Comparison of ENCODE assay signal across 1 cellular context in the genomic region with DNA sequence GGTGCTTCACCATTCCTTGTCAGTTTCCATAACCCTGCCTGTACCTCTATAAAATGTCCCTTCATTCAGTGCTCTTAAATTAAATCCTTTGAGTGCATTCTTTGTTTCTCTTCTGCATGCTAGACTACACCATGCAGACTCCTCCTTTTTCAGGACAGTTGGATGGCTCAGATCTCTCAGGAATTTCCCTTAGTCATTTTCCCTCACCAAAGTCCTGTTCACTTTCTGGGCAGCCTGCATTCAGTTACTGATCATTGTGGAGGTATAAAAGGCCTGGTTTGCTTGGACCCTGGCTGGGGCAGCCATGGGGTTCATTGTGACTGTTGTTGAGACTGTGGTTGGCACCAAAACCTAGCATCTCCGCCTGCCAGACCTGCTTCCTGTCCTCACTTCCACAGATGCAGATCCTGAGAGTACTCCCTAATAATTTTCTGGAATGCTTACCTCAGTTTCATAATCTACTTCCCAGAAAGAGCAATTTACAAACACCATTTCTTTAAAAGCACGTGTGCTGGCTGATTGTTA.
TF ChIP-seq lines count a peak whose summit lies in the region.

No MANE protein-coding gene starts in this region.

TF ChIP-seq in H1, 55 proteins besides CTCF, POLR2A, EP300 and RAD21:
- TF ChIP-seq CTBP2 (IDR thresholded peaks at IDR 0.05; ENCODE audit: borderline replicate concordance, insufficient read depth, insufficient read length, low read length) (no peak), BACH1 (IDR thresholded peaks at IDR 0.05; ENCODE audit: low read length) (no peak), TBP (IDR thresholded peaks at IDR 0.05; ENCODE audit: low read depth, low read length) (no peak), RFX5 (IDR thresholded peaks at IDR 0.05; ENCODE audit: borderline replicate concordance, low read depth, low read length) (no peak), GABPA (IDR thresholded peaks at IDR 0.05; ENCODE audit: borderline replicate concordance, insufficient read depth, low read length) (no peak), CBX5 (IDR thresholded peaks at IDR 0.05; ENCODE audit: low read depth, low read length) (no peak), KDM4A (IDR thresholded peaks at IDR 0.05; ENCODE audit: low read depth, low read length, severe bottlenecking) (no peak), CBX8 (IDR thresholded peaks at IDR 0.05; ENCODE audit: borderline replicate concordance, low read depth, low read length) (no peak), SP4 (IDR thresholded peaks at IDR 0.05; ENCODE audit: low read length) (no peak), ZNF274 (IDR thresholded peaks at IDR 0.05; ENCODE audit: borderline replicate concordance, extremely low read depth, low read length) (no peak), SP1 (IDR thresholded peaks at IDR 0.05; ENCODE audit: low read depth, low read length) (no peak)
- TF ChIP-seq, protein P1, sequence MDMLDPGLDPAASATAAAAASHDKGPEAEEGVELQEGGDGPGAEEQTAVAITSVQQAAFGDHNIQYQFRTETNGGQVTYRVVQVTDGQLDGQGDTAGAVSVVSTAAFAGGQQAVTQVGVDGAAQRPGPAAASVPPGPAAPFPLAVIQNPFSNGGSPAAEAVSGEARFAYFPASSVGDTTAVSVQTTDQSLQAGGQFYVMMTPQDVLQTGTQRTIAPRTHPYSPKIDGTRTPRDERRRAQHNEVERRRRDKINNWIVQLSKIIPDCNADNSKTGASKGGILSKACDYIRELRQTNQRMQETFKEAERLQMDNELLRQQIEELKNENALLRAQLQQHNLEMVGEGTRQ (IDR thresholded peaks at IDR 0.05; ENCODE audit: low read length), result no peak
- TF ChIP-seq, protein P2, sequence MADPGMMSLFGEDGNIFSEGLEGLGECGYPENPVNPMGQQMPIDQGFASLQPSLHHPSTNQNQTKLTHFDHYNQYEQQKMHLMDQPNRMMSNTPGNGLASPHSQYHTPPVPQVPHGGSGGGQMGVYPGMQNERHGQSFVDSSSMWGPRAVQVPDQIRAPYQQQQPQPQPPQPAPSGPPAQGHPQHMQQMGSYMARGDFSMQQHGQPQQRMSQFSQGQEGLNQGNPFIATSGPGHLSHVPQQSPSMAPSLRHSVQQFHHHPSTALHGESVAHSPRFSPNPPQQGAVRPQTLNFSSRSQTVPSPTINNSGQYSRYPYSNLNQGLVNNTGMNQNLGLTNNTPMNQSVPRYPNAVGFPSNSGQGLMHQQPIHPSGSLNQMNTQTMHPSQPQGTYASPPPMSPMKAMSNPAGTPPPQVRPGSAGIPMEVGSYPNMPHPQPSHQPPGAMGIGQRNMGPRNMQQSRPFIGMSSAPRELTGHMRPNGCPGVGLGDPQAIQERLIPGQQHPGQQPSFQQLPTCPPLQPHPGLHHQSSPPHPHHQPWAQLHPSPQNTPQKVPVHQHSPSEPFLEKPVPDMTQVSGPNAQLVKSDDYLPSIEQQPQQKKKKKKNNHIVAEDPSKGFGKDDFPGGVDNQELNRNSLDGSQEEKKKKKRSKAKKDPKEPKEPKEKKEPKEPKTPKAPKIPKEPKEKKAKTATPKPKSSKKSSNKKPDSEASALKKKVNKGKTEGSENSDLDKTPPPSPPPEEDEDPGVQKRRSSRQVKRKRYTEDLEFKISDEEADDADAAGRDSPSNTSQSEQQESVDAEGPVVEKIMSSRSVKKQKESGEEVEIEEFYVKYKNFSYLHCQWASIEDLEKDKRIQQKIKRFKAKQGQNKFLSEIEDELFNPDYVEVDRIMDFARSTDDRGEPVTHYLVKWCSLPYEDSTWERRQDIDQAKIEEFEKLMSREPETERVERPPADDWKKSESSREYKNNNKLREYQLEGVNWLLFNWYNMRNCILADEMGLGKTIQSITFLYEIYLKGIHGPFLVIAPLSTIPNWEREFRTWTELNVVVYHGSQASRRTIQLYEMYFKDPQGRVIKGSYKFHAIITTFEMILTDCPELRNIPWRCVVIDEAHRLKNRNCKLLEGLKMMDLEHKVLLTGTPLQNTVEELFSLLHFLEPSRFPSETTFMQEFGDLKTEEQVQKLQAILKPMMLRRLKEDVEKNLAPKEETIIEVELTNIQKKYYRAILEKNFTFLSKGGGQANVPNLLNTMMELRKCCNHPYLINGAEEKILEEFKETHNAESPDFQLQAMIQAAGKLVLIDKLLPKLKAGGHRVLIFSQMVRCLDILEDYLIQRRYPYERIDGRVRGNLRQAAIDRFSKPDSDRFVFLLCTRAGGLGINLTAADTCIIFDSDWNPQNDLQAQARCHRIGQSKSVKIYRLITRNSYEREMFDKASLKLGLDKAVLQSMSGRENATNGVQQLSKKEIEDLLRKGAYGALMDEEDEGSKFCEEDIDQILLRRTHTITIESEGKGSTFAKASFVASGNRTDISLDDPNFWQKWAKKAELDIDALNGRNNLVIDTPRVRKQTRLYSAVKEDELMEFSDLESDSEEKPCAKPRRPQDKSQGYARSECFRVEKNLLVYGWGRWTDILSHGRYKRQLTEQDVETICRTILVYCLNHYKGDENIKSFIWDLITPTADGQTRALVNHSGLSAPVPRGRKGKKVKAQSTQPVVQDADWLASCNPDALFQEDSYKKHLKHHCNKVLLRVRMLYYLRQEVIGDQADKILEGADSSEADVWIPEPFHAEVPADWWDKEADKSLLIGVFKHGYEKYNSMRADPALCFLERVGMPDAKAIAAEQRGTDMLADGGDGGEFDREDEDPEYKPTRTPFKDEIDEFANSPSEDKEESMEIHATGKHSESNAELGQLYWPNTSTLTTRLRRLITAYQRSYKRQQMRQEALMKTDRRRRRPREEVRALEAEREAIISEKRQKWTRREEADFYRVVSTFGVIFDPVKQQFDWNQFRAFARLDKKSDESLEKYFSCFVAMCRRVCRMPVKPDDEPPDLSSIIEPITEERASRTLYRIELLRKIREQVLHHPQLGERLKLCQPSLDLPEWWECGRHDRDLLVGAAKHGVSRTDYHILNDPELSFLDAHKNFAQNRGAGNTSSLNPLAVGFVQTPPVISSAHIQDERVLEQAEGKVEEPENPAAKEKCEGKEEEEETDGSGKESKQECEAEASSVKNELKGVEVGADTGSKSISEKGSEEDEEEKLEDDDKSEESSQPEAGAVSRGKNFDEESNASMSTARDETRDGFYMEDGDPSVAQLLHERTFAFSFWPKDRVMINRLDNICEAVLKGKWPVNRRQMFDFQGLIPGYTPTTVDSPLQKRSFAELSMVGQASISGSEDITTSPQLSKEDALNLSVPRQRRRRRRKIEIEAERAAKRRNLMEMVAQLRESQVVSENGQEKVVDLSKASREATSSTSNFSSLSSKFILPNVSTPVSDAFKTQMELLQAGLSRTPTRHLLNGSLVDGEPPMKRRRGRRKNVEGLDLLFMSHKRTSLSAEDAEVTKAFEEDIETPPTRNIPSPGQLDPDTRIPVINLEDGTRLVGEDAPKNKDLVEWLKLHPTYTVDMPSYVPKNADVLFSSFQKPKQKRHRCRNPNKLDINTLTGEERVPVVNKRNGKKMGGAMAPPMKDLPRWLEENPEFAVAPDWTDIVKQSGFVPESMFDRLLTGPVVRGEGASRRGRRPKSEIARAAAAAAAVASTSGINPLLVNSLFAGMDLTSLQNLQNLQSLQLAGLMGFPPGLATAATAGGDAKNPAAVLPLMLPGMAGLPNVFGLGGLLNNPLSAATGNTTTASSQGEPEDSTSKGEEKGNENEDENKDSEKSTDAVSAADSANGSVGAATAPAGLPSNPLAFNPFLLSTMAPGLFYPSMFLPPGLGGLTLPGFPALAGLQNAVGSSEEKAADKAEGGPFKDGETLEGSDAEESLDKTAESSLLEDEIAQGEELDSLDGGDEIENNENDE (IDR thresholded peaks at IDR 0.05; ENCODE audit: insufficient replicate concordance, low read length), result no peak
- TF ChIP-seq, protein P3, sequence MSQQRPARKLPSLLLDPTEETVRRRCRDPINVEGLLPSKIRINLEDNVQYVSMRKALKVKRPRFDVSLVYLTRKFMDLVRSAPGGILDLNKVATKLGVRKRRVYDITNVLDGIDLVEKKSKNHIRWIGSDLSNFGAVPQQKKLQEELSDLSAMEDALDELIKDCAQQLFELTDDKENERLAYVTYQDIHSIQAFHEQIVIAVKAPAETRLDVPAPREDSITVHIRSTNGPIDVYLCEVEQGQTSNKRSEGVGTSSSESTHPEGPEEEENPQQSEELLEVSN (IDR thresholded peaks at IDR 0.05), result no peak
- TF ChIP-seq, protein P4, sequence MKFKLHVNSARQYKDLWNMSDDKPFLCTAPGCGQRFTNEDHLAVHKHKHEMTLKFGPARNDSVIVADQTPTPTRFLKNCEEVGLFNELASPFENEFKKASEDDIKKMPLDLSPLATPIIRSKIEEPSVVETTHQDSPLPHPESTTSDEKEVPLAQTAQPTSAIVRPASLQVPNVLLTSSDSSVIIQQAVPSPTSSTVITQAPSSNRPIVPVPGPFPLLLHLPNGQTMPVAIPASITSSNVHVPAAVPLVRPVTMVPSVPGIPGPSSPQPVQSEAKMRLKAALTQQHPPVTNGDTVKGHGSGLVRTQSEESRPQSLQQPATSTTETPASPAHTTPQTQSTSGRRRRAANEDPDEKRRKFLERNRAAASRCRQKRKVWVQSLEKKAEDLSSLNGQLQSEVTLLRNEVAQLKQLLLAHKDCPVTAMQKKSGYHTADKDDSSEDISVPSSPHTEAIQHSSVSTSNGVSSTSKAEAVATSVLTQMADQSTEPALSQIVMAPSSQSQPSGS (IDR thresholded peaks at IDR 0.05; ENCODE audit: low read length), result no peak
